In genomic region chr11:134494395-134494794, GRCh38 we compare ENCODE assay signal across 1 cellular context.
DNase-seq lines count a peak whose midpoint lies in the region; ATAC-seq, FAIRE-seq and TF ChIP-seq lines count a peak whose summit lies in the region.
"Not testable (repeated sequence)": the region's sequence is repeated elsewhere in the genome, so short reads cannot be mapped to it uniquely, and the experiment has no call there.

No MANE protein-coding gene starts in this region.

- not testable (repeated sequence) for DNase-seq in K562 (ENCODE audit: extremely low read depth in 1 of 4, low spot score in 3 of 4)

- H2AFZ ChIP-seq in K562 (ENCODE audit: low read depth, low read length): not testable (repeated sequence)

- not testable (repeated sequence) for BruUV-seq in K562 (replicated peaks; lab: Mats Ljungman, UMichigan)

- not testable (repeated sequence) for FAIRE-seq in K562 (lab: Jason Lieb, UNC)

- H3K36me3 ChIP-seq in K562 (ENCODE audit: control insufficient read depth, insufficient read depth, low read length): not testable (repeated sequence)

- not testable (repeated sequence) for H3K9ac ChIP-seq in K562 (ENCODE audit: insufficient read depth in 1 of 2, low read depth in 2 of 2, low read length in 2 of 2)

- intact Hi-C loops in K562 (cut with micrococcal nuclease): not testable (repeated sequence)

- not testable (repeated sequence) for TF ChIP-seq EP300 in K562 (IDR thresholded peaks at IDR 0.05; ENCODE audit: low read length)

- TF ChIP-seq POLR2A in K562 (conservative IDR thresholded peaks at IDR 0.05): not testable (repeated sequence)

- H3K9me1 ChIP-seq in K562 (ENCODE audit: control insufficient read depth, insufficient read depth, low read length): not testable (repeated sequence)

- not testable (repeated sequence) for H4K20me1 ChIP-seq in K562 (replicated peaks; ENCODE audit: control insufficient read depth, insufficient read depth, low read length)

- H3K4me2 ChIP-seq in K562 (ENCODE audit: insufficient read depth, low read length): not testable (repeated sequence)

- 0% methylated on average over 2 of the region's 2 CpGs for WGBS in K562 (ENCODE audit: insufficient coverage, low coverage, missing lambda C conversion rate)

- POLR2A ChIA-PET in K562 (lab: Yijun Ruan, JAX): not testable (repeated sequence)

- ATAC-seq in K562: not testable (repeated sequence)

- not testable (repeated sequence) for H3K27me3 ChIP-seq in K562 (ENCODE audit: control insufficient read depth in 2 of 2, insufficient read depth in 2 of 2, low read length in 2 of 2)

- H3K27ac ChIP-seq in K562 (ENCODE audit: extremely low read depth, low read depth, low read length): not testable (repeated sequence)

- not testable (repeated sequence) for H3K9me3 ChIP-seq in K562 (replicated peaks; ENCODE audit: control insufficient read depth, insufficient read depth, low read depth, low read length)

- CTCF ChIA-PET in K562 (lab: Yijun Ruan, JAX; ENCODE audit: low intra/inter-chr PET ratio): not testable (repeated sequence)

- not testable (repeated sequence) for TF ChIP-seq CTCF in K562 (IDR thresholded peaks at IDR 0.05 in 2 of 3, conservative IDR thresholded peaks at IDR 0.05 in 1 of 3; ENCODE audit: insufficient read depth in 2 of 3, low read depth in 1 of 3, low read length in 3 of 3)

- in situ Hi-C loops in K562 (cut with MboI): not testable (repeated sequence)

- not testable (repeated sequence) for H3K4me3 ChIP-seq in K562

- not testable (repeated sequence) for H3K4me1 ChIP-seq in K562 (replicated peaks in 1 of 2; ENCODE audit: control insufficient read depth in 2 of 2, insufficient read depth in 2 of 2, low read length in 2 of 2)

- not testable (repeated sequence) for TF ChIP-seq RAD21 in K562 (CRISPR knock-in tag; conservative IDR thresholded peaks at IDR 0.05 in 1 of 2, IDR thresholded peaks at IDR 0.05 in 1 of 2)

- H3K79me2 ChIP-seq in K562 (ENCODE audit: control insufficient read depth, insufficient read depth, low read length): not testable (repeated sequence)

TF ChIP-seq in K562, 482 proteins besides CTCF, POLR2A, EP300 and RAD21:
- peak; percentile 94 for TF ChIP-seq ZNF324 (CRISPR knock-in tag; IDR thresholded peaks at IDR 0.05)
